In the genomic region with DNA sequence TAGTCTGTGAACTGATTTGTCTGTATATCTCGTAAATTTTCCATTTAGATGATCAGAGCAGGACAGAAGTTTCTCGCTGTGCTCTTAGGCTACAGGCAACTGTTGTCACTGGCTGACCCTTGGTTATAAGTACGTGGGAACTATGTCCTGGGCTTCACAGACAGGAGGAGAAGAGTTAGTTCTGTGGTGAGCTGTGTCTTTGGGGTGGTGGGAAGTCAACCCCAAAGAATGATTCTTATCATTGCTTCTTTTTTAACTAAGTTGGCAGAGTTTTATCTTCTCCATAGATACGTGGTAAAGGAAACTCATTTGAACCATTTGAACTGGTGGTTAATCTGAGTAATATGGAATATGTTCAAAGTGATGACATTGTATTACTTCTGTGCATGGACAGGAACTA, we compare ENCODE assay signal across 1 cellular context.
TF ChIP-seq lines count a peak whose summit lies in the region.

No MANE protein-coding gene starts in this region.

TF ChIP-seq in A549, 52 proteins besides CTCF, POLR2A, EP300 and RAD21 (continued from another document):
- TF ChIP-seq, protein P1, sequence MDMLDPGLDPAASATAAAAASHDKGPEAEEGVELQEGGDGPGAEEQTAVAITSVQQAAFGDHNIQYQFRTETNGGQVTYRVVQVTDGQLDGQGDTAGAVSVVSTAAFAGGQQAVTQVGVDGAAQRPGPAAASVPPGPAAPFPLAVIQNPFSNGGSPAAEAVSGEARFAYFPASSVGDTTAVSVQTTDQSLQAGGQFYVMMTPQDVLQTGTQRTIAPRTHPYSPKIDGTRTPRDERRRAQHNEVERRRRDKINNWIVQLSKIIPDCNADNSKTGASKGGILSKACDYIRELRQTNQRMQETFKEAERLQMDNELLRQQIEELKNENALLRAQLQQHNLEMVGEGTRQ (IDR thresholded peaks at IDR 0.05): no peak
- no peak for TF ChIP-seq MAFK (IDR thresholded peaks at IDR 0.05; ENCODE audit: partially characterized antibody)
- no peak for TF ChIP-seq CHD2 (IDR thresholded peaks at IDR 0.05; ENCODE audit: low read length, partially characterized antibody)
- TF ChIP-seq CHD4 (IDR thresholded peaks at IDR 0.05; ENCODE audit: borderline replicate concordance): no peak
- TF ChIP-seq FOSB (CRISPR knock-in tag; IDR thresholded peaks at IDR 0.05): no peak
- no peak for TF ChIP-seq ZNF302 (CRISPR knock-in tag; IDR thresholded peaks at IDR 0.05)
- no peak for TF ChIP-seq RFX5 (IDR thresholded peaks at IDR 0.05)
- no peak for TF ChIP-seq TP53 (CRISPR knock-in tag; IDR thresholded peaks at IDR 0.05)
- TF ChIP-seq MAZ (IDR thresholded peaks at IDR 0.05; ENCODE audit: borderline replicate concordance, low read depth, low read length): no peak
- TF ChIP-seq CBX8 (IDR thresholded peaks at IDR 0.05): no peak
